8 cellular contexts compared by ENCODE assay signal in the genomic region with DNA sequence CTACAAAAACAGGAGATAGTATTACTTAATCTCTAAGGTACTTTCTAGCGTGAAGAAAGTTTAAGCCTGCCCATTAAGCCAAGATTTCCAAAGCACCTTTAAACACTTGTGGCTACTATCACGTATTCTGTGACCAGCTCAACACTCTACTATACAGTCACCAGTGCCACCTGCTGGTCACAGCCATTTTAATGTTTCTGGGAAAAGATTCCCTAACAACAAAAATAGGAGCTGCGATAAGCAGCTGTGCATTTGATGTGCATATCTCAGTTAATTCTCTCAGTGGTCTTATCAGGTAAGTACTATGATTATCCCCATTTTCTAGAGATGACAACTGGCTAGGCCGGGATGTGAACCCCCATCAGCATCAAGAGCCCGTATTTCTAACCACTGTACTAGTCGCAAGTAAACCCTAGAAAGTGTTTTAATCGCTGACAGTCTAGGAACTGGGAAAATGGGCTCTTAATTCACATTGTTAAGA. TPM values are rescaled to one million over a fixed set of nuclear protein-coding genes. Genes with fewer than 3 reads are reported as not detected.
A peak's percentile ranks its signal among the peaks of the same experiment; 100 is the strongest.
DNase-seq lines count a peak whose midpoint lies in the region; ATAC-seq and TF ChIP-seq lines count a peak whose summit lies in the region.

No MANE protein-coding gene starts in this region.

- no peak overlapping the region for H3K4me3 Mint-ChIP-seq in activated CD8-positive, alpha-beta T cell treated with anti-CD3 and anti-CD28 coated beads, Interleukin-2, amount 10 ng/mL, durations not matched to agents 7 days and 5 days

- H3K4me1 ChIP-seq in ACC112 (ENCODE audit: control insufficient read depth, insufficient read depth, low read length, unreplicated experiment) (peaks cover 33% of the 10 kb centered on the region), endocrine pancreas (ENCODE audit: control insufficient read depth, insufficient read depth, low read length) (peaks cover 10% of the 10 kb centered on the region)

- CTCF ChIA-PET in activated CD8-positive, alpha-beta T cell treated with anti-CD3 and anti-CD28 coated beads, Interleukin-2, amount 10 ng/mL, durations not matched to agents 7 days and 5 days (lab: Charles Lee) = interaction anchor here (0.7 to 10.2 kb wide), 38 partner anchors 10 to 351 kb away, joined by 3 to 165 read pairs (median 6); a partner anchor contains a TSS

- POLR2A ChIA-PET in activated CD8-positive, alpha-beta T cell treated with anti-CD3 and anti-CD28 coated beads, Interleukin-2, amount 10 ng/mL, durations not matched to agents 7 days and 5 days (lab: Charles Lee) = interaction anchor here (0.6 to 4.9 kb wide), 10 partner anchors 8 to 36 kb away, joined by 3 to 62 read pairs (median 4); a partner anchor contains a TSS

- H3K4me1 Mint-ChIP-seq in activated CD8-positive, alpha-beta T cell treated with anti-CD3 and anti-CD28 coated beads, Interleukin-2, amount 10 ng/mL, durations not matched to agents 7 days and 5 days (ENCODE audit: low read depth) = peaks cover 41% of the 10 kb centered on the region

- H3K27me3 ChIP-seq in ACC112 (ENCODE audit: insufficient read depth, low read length) (no peaks in the 10 kb centered on the region), endocrine pancreas (ENCODE audit: control insufficient read depth, insufficient read depth, low read length) (no peaks in the 10 kb centered on the region)

- H3K9me3 Mint-ChIP-seq in activated CD8-positive, alpha-beta T cell treated with anti-CD3 and anti-CD28 coated beads, Interleukin-2, amount 10 ng/mL, durations not matched to agents 7 days and 5 days (ENCODE audit: insufficient read depth) = no peaks in the 10 kb centered on the region

- H3K36me3 Mint-ChIP-seq in activated CD8-positive, alpha-beta T cell treated with anti-CD3 and anti-CD28 coated beads, Interleukin-2, amount 10 ng/mL, durations not matched to agents 7 days and 5 days (ENCODE audit: low read depth) = peaks cover 47% of the 10 kb centered on the region

- H3K9ac ChIP-seq in endocrine pancreas (ENCODE audit: control insufficient read depth, insufficient read depth, low read length) = peak overlapping the region; percentile 40

- no peak overlapping the region for H3K27ac ChIP-seq in ACC112 (ENCODE audit: low read depth, low read length)

- H3K27ac Mint-ChIP-seq in activated CD8-positive, alpha-beta T cell treated with anti-CD3 and anti-CD28 coated beads, Interleukin-2, amount 10 ng/mL, durations not matched to agents 7 days and 5 days = peak overlapping the region; percentile 35

- no peaks in the 10 kb centered on the region for H3K36me3 ChIP-seq in ACC112 (ENCODE audit: insufficient read depth, low read length)
- no peaks in the 10 kb centered on the region for H3K36me3 ChIP-seq in endocrine pancreas (ENCODE audit: control insufficient read depth, insufficient read depth, low read length)

- no peaks in the 10 kb centered on the region for H3K27me3 Mint-ChIP-seq in activated CD8-positive, alpha-beta T cell treated with anti-CD3 and anti-CD28 coated beads, Interleukin-2, amount 10 ng/mL, durations not matched to agents 7 days and 5 days (ENCODE audit: low read depth)

- peak; percentile 79 for ATAC-seq in activated CD8-positive, alpha-beta T cell treated with anti-CD3 and anti-CD28 coated beads, Interleukin-2, amount 10 ng/mL, durations not matched to agents 7 days and 5 days
- ATAC-seq in GM21786 (IDR thresholded peaks at IDR 0.05; ENCODE audit: unreplicated experiment) = no peak

- no peaks in the 10 kb centered on the region for H3K9me3 ChIP-seq in endocrine pancreas (ENCODE audit: control insufficient read depth, low read length)

- H3K4me3 ChIP-seq in ACC112 (ENCODE audit: low read depth, low read length) (peak overlapping the region; percentile 65), endocrine pancreas (ENCODE audit: control insufficient read depth, insufficient read depth, low read length) (peak overlapping the region; percentile 60)

- no peak overlapping the region for H2AFZ ChIP-seq in ACC112 (ENCODE audit: low read length, unreplicated experiment)

- DNase-seq in NCI-H345 treated with DMSO at 0.1 percent for 48 hours (lab: John Stamatoyannopoulos, UW; ENCODE audit: unreplicated experiment) (peak; percentile 4), medulla oblongata (ENCODE audit: extremely low spot score) (peak; percentile 86)
- peak; percentile 77 for DNase-seq in activated CD8-positive, alpha-beta T cell treated with anti-CD3 and anti-CD28 coated beads, Interleukin-2, amount 10 ng/mL, durations not matched to agents 7 days and 5 days
- DNase-seq in stimulated activated naive CD4-positive, alpha-beta T cell (lab: John Stamatoyannopoulos, UW) = peak; percentile 6 to 68 (median 42)

- H3K79me2 ChIP-seq in ACC112 (ENCODE audit: control insufficient read depth, insufficient read depth, low read length, unreplicated experiment) = no peaks in the 10 kb centered on the region

- TF ChIP-seq CTCF in GM12874 (IDR thresholded peaks at IDR 0.05; ENCODE audit: insufficient read depth, low read depth, low read length) = peak; percentile 43; the same call in 1 of the 2 replicates

RNA-seq across cellular contexts. Expression of a gene that starts 0.9 kb away (rescaled TPM):
- 100 to 1,000 TPM; 164 to 172 TPM for total RNA-seq in activated CD8-positive, alpha-beta T cell treated with anti-CD3 and anti-CD28 coated beads, Interleukin-2, amount 10 ng/mL, durations not matched to agents 7 days and 5 days

RNA-seq across cellular contexts. Expression of a gene that starts 10.9 kb away (rescaled TPM):
- 100 to 1,000 TPM; 290 to 293 TPM for total RNA-seq in activated CD8-positive, alpha-beta T cell treated with anti-CD3 and anti-CD28 coated beads, Interleukin-2, amount 10 ng/mL, durations not matched to agents 7 days and 5 days

RNA-seq across cellular contexts. Expression of a gene that starts 16.9 kb away (rescaled TPM):
- 10 to 100 TPM; 46.5 to 48.1 TPM for total RNA-seq in activated CD8-positive, alpha-beta T cell treated with anti-CD3 and anti-CD28 coated beads, Interleukin-2, amount 10 ng/mL, durations not matched to agents 7 days and 5 days

RNA-seq across cellular contexts. Expression of a gene that starts 56.0 kb away (rescaled TPM):
- total RNA-seq in activated CD8-positive, alpha-beta T cell treated with anti-CD3 and anti-CD28 coated beads, Interleukin-2, amount 10 ng/mL, durations not matched to agents 7 days and 5 days = under 1 TPM; 0.18 to 0.37 TPM

Comparison
In these comparisons a context has a peak if more than half of its experiments do, and no peak if none do; other contexts are left out.
1. DNase-seq: peak in every context shown above with its lines; median percentile 86 in medulla oblongata; 77 in activated CD8-positive, alpha-beta T cell treated with anti-CD3 and anti-CD28 coated beads, Interleukin-2, amount 10 ng/mL, durations not matched to agents 7 days and 5 days; 42 in stimulated activated naive CD4-positive, alpha-beta T cell; 4 in NCI-H345 treated with DMSO at 0.1 percent for 48 hours.